Comparison of ENCODE assay signal across 8 cellular contexts in genomic region chr19:53520547-53521372, GRCh38. TPM values are rescaled to one million over a fixed set of nuclear protein-coding genes. Genes with fewer than 3 reads are reported as not detected.
DNase-seq lines count a peak whose midpoint lies in the region; ATAC-seq and TF ChIP-seq lines count a peak whose summit lies in the region.

No MANE protein-coding gene starts in this region.

- no peak for TF ChIP-seq CTCF in AG04450 (IDR thresholded peaks at IDR 0.05; ENCODE audit: low read depth, low read length)

- DNase-seq in AG04450 (ENCODE audit: low read depth, low spot score) (peak; percentile 97), NCI-H345 (lab: John Stamatoyannopoulos, UW) (peak; percentile 97), dedifferentiated amniotic fluid mesenchymal stem cell (ENCODE audit: extremely low spot score) (peak; percentile 98), left lobe of liver (ENCODE audit: low spot score) (peak; percentile 94)
- peak; percentile 92 for DNase-seq in activated CD4-positive, alpha-beta T cell treated with anti-CD3 and anti-CD28 coated beads, Interleukin-2, amount 10 ng/mL, durations not matched to agents 7 days and 5 days
- DNase-seq in stimulated activated CD4-positive, alpha-beta T cell treated with anti-CD3 and anti-CD28 coated beads, Interleukin-2, amount 100 ng/mL, for 24 hours: peak; percentile 79 to 89

- H3K9me3 ChIP-seq in AG04450 (ENCODE audit: control insufficient read depth, insufficient read depth, low read length): peaks cover 10% of the 10 kb centered on the region

- peak overlapping the region; percentile 96 for H3K27ac Mint-ChIP-seq in activated CD4-positive, alpha-beta T cell treated with anti-CD3 and anti-CD28 coated beads, Interleukin-2, amount 10 ng/mL, durations not matched to agents 7 days and 5 days

- H3K27me3 ChIP-seq in AG04450 (ENCODE audit: control insufficient read depth, insufficient read depth, low read length): no peaks in the 10 kb centered on the region

- H3K4me1 Mint-ChIP-seq in activated CD4-positive, alpha-beta T cell treated with anti-CD3 and anti-CD28 coated beads, Interleukin-2, amount 10 ng/mL, durations not matched to agents 7 days and 5 days: peaks cover 26% of the 10 kb centered on the region

- H3K4me3 Mint-ChIP-seq in activated CD4-positive, alpha-beta T cell treated with anti-CD3 and anti-CD28 coated beads, Interleukin-2, amount 10 ng/mL, durations not matched to agents 7 days and 5 days: peak overlapping the region; percentile 99

- H3K27ac ChIP-seq in AG04450 (ENCODE audit: low read depth, low read length): peak overlapping the region; percentile 87

- POLR2A ChIA-PET in AG04450 (lab: Yijun Ruan, JAX): interaction anchor here (0.6 kb wide), 1 partner anchor 419 kb away, joined by 3 read pairs; no protein-coding TSS in a partner anchor
- POLR2A ChIA-PET in activated CD4-positive, alpha-beta T cell treated with anti-CD3 and anti-CD28 coated beads, Interleukin-2, amount 10 ng/mL, durations not matched to agents 7 days and 5 days (lab: Charles Lee): no interaction called here

- peaks cover 29% of the 10 kb centered on the region for H3K9me3 Mint-ChIP-seq in activated CD4-positive, alpha-beta T cell treated with anti-CD3 and anti-CD28 coated beads, Interleukin-2, amount 10 ng/mL, durations not matched to agents 7 days and 5 days

- ATAC-seq in GM18870 (IDR thresholded peaks at IDR 0.05; ENCODE audit: unreplicated experiment) (peak; percentile 92), HG03135 (IDR thresholded peaks at IDR 0.05; ENCODE audit: unreplicated experiment) (peak; percentile 94), left lobe of liver (peak; percentile 95)

- peak overlapping the region; percentile 96 for H3K4me3 ChIP-seq in AG04450 (ENCODE audit: low read depth, low read length)

- CTCF ChIA-PET in AG04450 (lab: Charles Lee): interaction anchor here (1.0 to 1.4 kb wide), 5 partner anchors 9 to 272 kb away, joined by 3 to 5 read pairs (median 3); no protein-coding TSS in a partner anchor
- CTCF ChIA-PET in activated CD4-positive, alpha-beta T cell treated with anti-CD3 and anti-CD28 coated beads, Interleukin-2, amount 10 ng/mL, durations not matched to agents 7 days and 5 days (lab: Charles Lee): no interaction called here

- H3K36me3 Mint-ChIP-seq in activated CD4-positive, alpha-beta T cell treated with anti-CD3 and anti-CD28 coated beads, Interleukin-2, amount 10 ng/mL, durations not matched to agents 7 days and 5 days (ENCODE audit: low read depth): peaks cover 52% of the 10 kb centered on the region

- H3K27me3 Mint-ChIP-seq in activated CD4-positive, alpha-beta T cell treated with anti-CD3 and anti-CD28 coated beads, Interleukin-2, amount 10 ng/mL, durations not matched to agents 7 days and 5 days: no peaks in the 10 kb centered on the region

RNA-seq across cellular contexts. Expression of gene ZNF331, which starts 17.2 kb away (rescaled TPM):
- 4.2 and 4.4 TPM in 2 replicates for polyA plus RNA-seq in AG04450 (2011; rRNA removed)
- polyA minus RNA-seq in AG04450 (2011; rRNA and poly(A)+ RNA removed): 5.3 and 7.1 TPM in 2 replicates
- total RNA-seq in activated CD4-positive, alpha-beta T cell treated with anti-CD3 and anti-CD28 coated beads, Interleukin-2, amount 10 ng/mL, durations not matched to agents 7 days and 5 days: 10 to 100 TPM; 19.5 to 20.2 TPM
- 3.6 TPM for total RNA-seq in left lobe of liver

RNA-seq across cellular contexts. Expression of gene ZNF813, which starts 53.2 kb away (rescaled TPM):
- 1.7 and 2.1 TPM in 2 replicates for polyA plus RNA-seq in AG04450 (2011; rRNA removed)
- polyA minus RNA-seq in AG04450 (2011; rRNA and poly(A)+ RNA removed): 2.5 and 5.2 TPM in 2 replicates
- total RNA-seq in activated CD4-positive, alpha-beta T cell treated with anti-CD3 and anti-CD28 coated beads, Interleukin-2, amount 10 ng/mL, durations not matched to agents 7 days and 5 days: 1 to 10 TPM; 4.6 to 6.8 TPM
- total RNA-seq in left lobe of liver: 0.70 TPM

Comparison
In these comparisons a context has a peak if more than half of its experiments do, and no peak if none do; other contexts are left out.
1. Peak in every context shown above with its lines: DNase-seq, ATAC-seq, H3K4me3 ChIP-seq and H3K27ac ChIP-seq.